ENCODE assay signal across 21 cellular contexts in genomic region chr20:31897541-31897940, GRCh38. TPM values are rescaled to one million over a fixed set of nuclear protein-coding genes. Genes with fewer than 3 reads are reported as not detected.
"Had no signal": no experiment of that assay in that cellular context is flagged by ENCODE, and none has a peak within 500 bp of the region (broad histone marks: within the 10 kb centered on the region; RNA-seq: fewer than 3 reads in every experiment).

No MANE protein-coding gene starts in this region.

- H3K27me3 ChIP-seq: colonic mucosa, esophagus muscularis mucosa, gastrocnemius medialis, heart right ventricle, testis, transverse colon had no signal

- H3K27ac ChIP-seq: colonic mucosa, epithelial cell of prostate, esophagus muscularis mucosa, gastrocnemius medialis, heart right ventricle, parathyroid adenoma, psoas muscle, testis, transverse colon had no signal

- H3K9me3 Mint-ChIP-seq: effector memory CD8-positive, alpha-beta T cell; natural killer cell treated with Interleukin-12 subunit alpha and Interleukin-12 subunit beta and Interleukin-15 and Interleukin-18, amount 100 ng/mL, for 72 hours; stimulated activated naive CD8-positive, alpha-beta T cell treated with anti-CD3 and anti-CD28 coated beads, Interleukin-15, amount 100 ng/mL, for 72 hours had no signal

- DNase-seq: colonic mucosa; effector memory CD8-positive, alpha-beta T cell; gastrocnemius medialis; heart right ventricle; hypothalamus; mammary epithelial cell; psoas muscle; small intestine; stimulated activated CD4-positive, alpha-beta T cell treated with anti-CD3 and anti-CD28 coated beads, Interleukin-12 subunit alpha, Interleukin-12 subunit beta, amount 100 ng/mL, for 4 hours; stimulated activated naive CD8-positive, alpha-beta T cell treated with anti-CD3 and anti-CD28 coated beads, Interleukin-15, amount 100 ng/mL, for 72 hours; testis; transverse colon had no signal

- H3K4me1 Mint-ChIP-seq: mesothelial cell of epicardium; stimulated activated naive CD8-positive, alpha-beta T cell treated with anti-CD3 and anti-CD28 coated beads, Interleukin-15, amount 100 ng/mL, for 72 hours had no signal

- H3K4me3 ChIP-seq: colonic mucosa, esophagus muscularis mucosa, gastrocnemius medialis, heart right ventricle, psoas muscle, testis, transverse colon had no signal

- H3K9me3 ChIP-seq: colonic mucosa, esophagus muscularis mucosa, gastrocnemius medialis, heart right ventricle, psoas muscle, testis, transverse colon had no signal

- ATAC-seq: effector memory CD8-positive, alpha-beta T cell; gastrocnemius medialis; heart right ventricle; left lobe of liver; natural killer cell treated with Interleukin-12 subunit alpha and Interleukin-12 subunit beta and Interleukin-15 and Interleukin-18, amount 100 ng/mL, for 72 hours; psoas muscle; stimulated activated naive CD8-positive, alpha-beta T cell treated with anti-CD3 and anti-CD28 coated beads, Interleukin-15, amount 100 ng/mL, for 72 hours had no signal

- H3K27ac Mint-ChIP-seq: effector memory CD8-positive, alpha-beta T cell; mesothelial cell of epicardium; natural killer cell treated with Interleukin-12 subunit alpha and Interleukin-12 subunit beta and Interleukin-15 and Interleukin-18, amount 100 ng/mL, for 72 hours; stimulated activated naive CD8-positive, alpha-beta T cell treated with anti-CD3 and anti-CD28 coated beads, Interleukin-15, amount 100 ng/mL, for 72 hours had no signal

- H3K9ac ChIP-seq: parathyroid adenoma had no signal

- H3K4me1 ChIP-seq: colonic mucosa, gastrocnemius medialis, psoas muscle, testis, transverse colon had no signal

- H3K36me3 ChIP-seq: colonic mucosa, esophagus muscularis mucosa, gastrocnemius medialis, heart right ventricle, transverse colon had no signal

- H2AFZ ChIP-seq: parathyroid adenoma had no signal

- H3K36me3 Mint-ChIP-seq: mesothelial cell of epicardium; natural killer cell treated with Interleukin-12 subunit alpha and Interleukin-12 subunit beta and Interleukin-15 and Interleukin-18, amount 100 ng/mL, for 72 hours had no signal

- H3K4me3 Mint-ChIP-seq: effector memory CD8-positive, alpha-beta T cell; mesothelial cell of epicardium; natural killer cell treated with Interleukin-12 subunit alpha and Interleukin-12 subunit beta and Interleukin-15 and Interleukin-18, amount 100 ng/mL, for 72 hours; stimulated activated naive CD8-positive, alpha-beta T cell treated with anti-CD3 and anti-CD28 coated beads, Interleukin-15, amount 100 ng/mL, for 72 hours had no signal

RNA-seq across cellular contexts. Expression of gene TTLL9, which starts 27.1 kb away (rescaled TPM):
- total RNA-seq: colonic mucosa; fibroblast of villous mesenchyme; gastrocnemius medialis; left lobe of liver; myocyte; natural killer cell treated with Interleukin-12 subunit alpha and Interleukin-12 subunit beta and Interleukin-15 and Interleukin-18, amount 100 ng/mL, for 72 hours; psoas muscle; transverse colon had no signal

RNA-seq across cellular contexts. Expression of gene DUSP15, which starts 27.2 kb away (rescaled TPM):
- total RNA-seq: fibroblast of villous mesenchyme; natural killer cell treated with Interleukin-12 subunit alpha and Interleukin-12 subunit beta and Interleukin-15 and Interleukin-18, amount 100 ng/mL, for 72 hours had no signal
- polyA plus RNA-seq: mammary epithelial cell had no signal

RNA-seq across cellular contexts. Expression of gene FOXS1, which starts 52.1 kb away (rescaled TPM):
- total RNA-seq: left lobe of liver; natural killer cell treated with Interleukin-12 subunit alpha and Interleukin-12 subunit beta and Interleukin-15 and Interleukin-18, amount 100 ng/mL, for 72 hours; subcutaneous adipose tissue had no signal
- polyA plus RNA-seq: mammary epithelial cell had no signal
